ENCODE assay signal across 1 cellular context in genomic region chr16:30922960-30923535, GRCh38.
A peak's percentile ranks its signal among the peaks of the same experiment; 100 is the strongest.
TF ChIP-seq lines count a peak whose summit lies in the region.

No MANE protein-coding gene starts in this region.

TF ChIP-seq in HepG2, 621 proteins besides CTCF, POLR2A, EP300 and RAD21 (continued from another document and continues in another):
- TF ChIP-seq ZNF281 (CRISPR knock-in tag; IDR thresholded peaks at IDR 0.05; ENCODE audit: borderline replicate concordance) (peak; percentile 49; the same call in 1 of the 2 replicates), GPN1 (CRISPR knock-in tag; IDR thresholded peaks at IDR 0.05; ENCODE audit: borderline replicate concordance) (0 out of 2 replicates have a peak, but pooled peaks have one; percentile 46), HOXD1 (CRISPR knock-in tag; IDR thresholded peaks at IDR 0.05) (peak; percentile 63; the same call in 1 of the 2 replicates), SAFB2 (CRISPR knock-in tag; IDR thresholded peaks at IDR 0.05; ENCODE audit: borderline replicate concordance, low read depth) (no peak), ZNF543 (CRISPR knock-in tag; IDR thresholded peaks at IDR 0.05) (no peak), ZNF3 (CRISPR knock-in tag; IDR thresholded peaks at IDR 0.05) (0 out of 2 replicates have a peak, but pooled peaks have one; percentile 55), RNF219 (CRISPR knock-in tag; IDR thresholded peaks at IDR 0.05) (0 out of 2 replicates have a peak, but pooled peaks have one; percentile 26), HOXA5 (CRISPR knock-in tag; IDR thresholded peaks at IDR 0.05) (0 out of 2 replicates have a peak, but pooled peaks have one; percentile 19), TBP (CRISPR knock-in tag; IDR thresholded peaks at IDR 0.05) (peak; percentile 92; the same call in 1 of the 2 replicates), ZZZ3 (CRISPR knock-in tag; IDR thresholded peaks at IDR 0.05; ENCODE audit: borderline replicate concordance) (no peak), ZNF230 (CRISPR knock-in tag; IDR thresholded peaks at IDR 0.05) (peak; percentile 52; the same call in 1 of the 2 replicates), MAZ (IDR thresholded peaks at IDR 0.05; ENCODE audit: borderline replicate concordance, low read depth, low read length) (peak; percentile 97), MAZ (CRISPR knock-in tag; IDR thresholded peaks at IDR 0.05; ENCODE audit: low read depth) (peak; percentile 80; the same call in 1 of the 2 replicates), ASH2L (IDR thresholded peaks at IDR 0.05; ENCODE audit: insufficient read length, low read depth, low read length) (peak; percentile 91), DNMT1 (CRISPR knock-in tag; IDR thresholded peaks at IDR 0.05) (no peak), ZNF704 (CRISPR knock-in tag; IDR thresholded peaks at IDR 0.05; ENCODE audit: borderline replicate concordance) (peak; percentile 17; the same call in 1 of the 2 replicates), CREBL2 (CRISPR knock-in tag; IDR thresholded peaks at IDR 0.05; ENCODE audit: borderline replicate concordance) (peak; percentile 45; the same call in 1 of the 2 replicates), FOXK1 (CRISPR knock-in tag; IDR thresholded peaks at IDR 0.05; ENCODE audit: borderline replicate concordance, low read depth) (peak; percentile 47; the same call in 1 of the 2 replicates), THAP9 (CRISPR knock-in tag; IDR thresholded peaks at IDR 0.05; ENCODE audit: borderline replicate concordance) (peak; percentile 83; the same call in 1 of the 2 replicates), UBTF (CRISPR knock-in tag; IDR thresholded peaks at IDR 0.05) (peak; percentile 42; the same call in 1 of the 2 replicates), ZNF879 (CRISPR knock-in tag; IDR thresholded peaks at IDR 0.05) (0 out of 2 replicates have a peak, but pooled peaks have one; percentile 14), TBX2 (CRISPR knock-in tag; IDR thresholded peaks at IDR 0.05; ENCODE audit: borderline replicate concordance) (peak; percentile 28; the same call in 1 of the 2 replicates), ARNT2 (CRISPR knock-in tag; IDR thresholded peaks at IDR 0.05; ENCODE audit: low read depth) (peak; percentile 35; the same call in 1 of the 2 replicates), IRX3 (CRISPR knock-in tag; IDR thresholded peaks at IDR 0.05; ENCODE audit: borderline replicate concordance, low read depth) (peak; percentile 69; the same call in 1 of the 2 replicates), NKX3-1 (CRISPR knock-in tag; IDR thresholded peaks at IDR 0.05) (no peak), HMGXB3 (CRISPR knock-in tag; IDR thresholded peaks at IDR 0.05; ENCODE audit: borderline replicate concordance) (0 out of 2 replicates have a peak, but pooled peaks have one; percentile 17), ARID3A (IDR thresholded peaks at IDR 0.05; ENCODE audit: low read depth, low read length) (0 out of 2 replicates have a peak, but pooled peaks have one; percentile 35), HCFC1 (IDR thresholded peaks at IDR 0.05; ENCODE audit: low read depth, low read length) (peak; percentile 97), SP2 (CRISPR knock-in tag; IDR thresholded peaks at IDR 0.05) (peak; percentile 69), ZNF766 (CRISPR knock-in tag; IDR thresholded peaks at IDR 0.05; ENCODE audit: borderline replicate concordance) (0 out of 2 replicates have a peak, but pooled peaks have one; percentile 61), MIXL1 (CRISPR knock-in tag; IDR thresholded peaks at IDR 0.05) (0 out of 2 replicates have a peak, but pooled peaks have one; percentile 3), ZNF574 (CRISPR knock-in tag; IDR thresholded peaks at IDR 0.05) (peak; percentile 55; the same call in 1 of the 2 replicates), FOXO1 (CRISPR knock-in tag; IDR thresholded peaks at IDR 0.05) (peak; percentile 11; the same call in 1 of the 2 replicates), MYC (CRISPR knock-in tag; IDR thresholded peaks at IDR 0.05; ENCODE audit: borderline replicate concordance) (peak; percentile 71; the same call in 1 of the 2 replicates), FOXA3 (CRISPR knock-in tag; IDR thresholded peaks at IDR 0.05) (0 out of 2 replicates have a peak, but pooled peaks have one; percentile 54)
